Comparison of ENCODE assay signal across 8 cellular contexts in genomic region chr17:80992948-80993624, GRCh38. TPM values are rescaled to one million over a fixed set of nuclear protein-coding genes. Genes with fewer than 3 reads are reported as not detected.
DNase-seq lines count a peak whose midpoint lies in the region; ATAC-seq, FAIRE-seq and TF ChIP-seq lines count a peak whose summit lies in the region.

No MANE protein-coding gene starts in this region.

- WGBS in heart left ventricle, 4 donors, result 52 to 72% (median 56%) methylated on average over 16 to 18 of the region's 18 CpGs
- 58% methylated on average over 17 of the region's 18 CpGs for WGBS in HepG2 (ENCODE audit: low lambda C conversion rate)

- POLR2A ChIA-PET in HepG2 (lab: Yijun Ruan, JAX), result interaction anchor here (1.1 kb wide), 1 partner anchor 8 kb away, joined by 4 read pairs; no protein-coding TSS in a partner anchor

- BruUV-seq in HepG2 (replicated peaks; lab: Mats Ljungman, UMichigan), result TSS peak; percentile 88

- H3K9me3 ChIP-seq in heart left ventricle (no peaks in the 10 kb centered on the region), HepG2 (ENCODE audit: low read length) (no peaks in the 10 kb centered on the region)

- in situ Hi-C loops in HepG2 (cut with HindIII; ENCODE audit: extremely low pct_ligation_motif_present, low pct_unique_long_range_greater_than_20kb), result no loop called here
- in situ Hi-C loops in G401 (cut with HindIII; ENCODE audit: low sequenced_read_pairs), result no loop called here

- peaks cover 4 to 34% (median 32%) of the 10 kb centered on the region in 9 donors for H3K36me3 ChIP-seq in heart left ventricle
- H3K36me3 ChIP-seq in HepG2 (replicated peaks in 1 of 2; ENCODE audit: control insufficient read depth in 1 of 2, insufficient read depth in 2 of 2, low read length in 2 of 2), result peaks cover 24 to 32% of the 10 kb centered on the region in 2 experiments

- DNase-seq in heart left ventricle (peak in 1 of 5 donors; percentile 24), cardiac septum (ENCODE audit: low spot score) (no peak), HepG2 (ENCODE audit: low spot score) (no peak), type B pancreatic cell (ENCODE audit: extremely low spot score, unreplicated experiment) (no peak), G401 (ENCODE audit: low spot score) (no peak)
- DNase-seq in activated naive CD8-positive, alpha-beta T cell treated with anti-CD3 and anti-CD28 coated beads for 36 hours, result no peak
- DNase-seq in activated effector memory CD4-positive, alpha-beta T cell treated with Interleukin-2 at 50 U/mL for 16 hours, result no peak

- no peaks in the 10 kb centered on the region for H3K9me3 Mint-ChIP-seq in activated naive CD8-positive, alpha-beta T cell treated with anti-CD3 and anti-CD28 coated beads for 36 hours
- H3K9me3 Mint-ChIP-seq in type B pancreatic cell, result no peaks in the 10 kb centered on the region

- H3K79me2 ChIP-seq in HepG2 (ENCODE audit: insufficient read depth, low read length), result no peaks in the 10 kb centered on the region

- CTCF ChIA-PET in HepG2 (lab: Yijun Ruan, JAX; ENCODE audit: low intra/inter-chr PET ratio, low total read pairs), result interaction anchor here (1.4 kb wide), 1 partner anchor 109 kb away, joined by 5 read pairs; no protein-coding TSS in a partner anchor

- peaks cover 17% of the 10 kb centered on the region for H3K4me1 Mint-ChIP-seq in activated naive CD8-positive, alpha-beta T cell treated with anti-CD3 and anti-CD28 coated beads for 36 hours
- H3K4me1 Mint-ChIP-seq in type B pancreatic cell (ENCODE audit: unreplicated experiment), result no peaks in the 10 kb centered on the region

- H3K27ac Mint-ChIP-seq in activated naive CD8-positive, alpha-beta T cell treated with anti-CD3 and anti-CD28 coated beads for 36 hours, result no peak overlapping the region
- peak overlapping the region; percentile 64 for H3K27ac Mint-ChIP-seq in type B pancreatic cell

- no peak for TF ChIP-seq EP300 in HepG2 (IDR thresholded peaks at IDR 0.05; ENCODE audit: low read depth in 2 of 2, low read length in 2 of 2)
- TF ChIP-seq EP300 in HepG2 (CRISPR knock-in tag; IDR thresholded peaks at IDR 0.05; ENCODE audit: borderline replicate concordance), result no peak

- ATAC-seq in heart left ventricle, result no peak
- ATAC-seq in HepG2, result no peak
- no peak for ATAC-seq in GM21447 (IDR thresholded peaks at IDR 0.05; ENCODE audit: unreplicated experiment)

- no peaks in the 10 kb centered on the region for H3K36me3 Mint-ChIP-seq in activated naive CD8-positive, alpha-beta T cell treated with anti-CD3 and anti-CD28 coated beads for 36 hours
- no peaks in the 10 kb centered on the region for H3K36me3 Mint-ChIP-seq in type B pancreatic cell

- FAIRE-seq in HepG2 (lab: Jason Lieb, UNC), result no peak

- peak overlapping the region; percentile 71 for H3K4me3 Mint-ChIP-seq in activated naive CD8-positive, alpha-beta T cell treated with anti-CD3 and anti-CD28 coated beads for 36 hours
- peak overlapping the region; percentile 86 for H3K4me3 Mint-ChIP-seq in type B pancreatic cell

- no peaks in the 10 kb centered on the region for H4K20me1 ChIP-seq in HepG2 (ENCODE audit: insufficient read depth, low read length)

- TF ChIP-seq POLR2A in heart left ventricle (IDR thresholded peaks at IDR 0.05), result no peak
- TF ChIP-seq POLR2A in HepG2 (IDR thresholded peaks at IDR 0.05; ENCODE audit: insufficient read depth in 1 of 2, low read depth in 2 of 2, low read length in 2 of 2), result no peak

- H3K4me1 ChIP-seq in heart left ventricle (peaks cover 0 to 37% (median 27%) of the 10 kb centered on the region in 12 donors), HepG2 (ENCODE audit: insufficient read depth, low read length) (peaks cover 48% of the 10 kb centered on the region)

- H3K4me2 ChIP-seq in HepG2 (ENCODE audit: low read depth, low read length), result peak overlapping the region; percentile 94

- H3K27me3 Mint-ChIP-seq in activated naive CD8-positive, alpha-beta T cell treated with anti-CD3 and anti-CD28 coated beads for 36 hours, result no peaks in the 10 kb centered on the region
- peaks cover 9% of the 10 kb centered on the region for H3K27me3 Mint-ChIP-seq in type B pancreatic cell

- H3K27me3 ChIP-seq in heart left ventricle (peaks cover 0 to 7% (median 0%) of the 10 kb centered on the region in 9 donors), HepG2 (ENCODE audit: control insufficient read depth in 1 of 2, insufficient read depth in 2 of 2, low read length in 2 of 2) (peaks cover 1 to 15% of the 10 kb centered on the region in 2 experiments; a peak in 4 of 5 replicates)

- H3K27ac ChIP-seq in heart left ventricle (peak overlapping the region in 1 of 12 donors; percentile 86), HepG2 (ENCODE audit: extremely low read length, insufficient read depth, low read length) (no peak overlapping the region)

- no peak for TF ChIP-seq RAD21 in HepG2 (CRISPR knock-in tag; IDR thresholded peaks at IDR 0.05)

- H3K9ac ChIP-seq in HepG2 (ENCODE audit: insufficient read depth, low read depth, low read length), result peak overlapping the region; percentile 87

- intact Hi-C loops in heart left ventricle (cut with DNase I) (loop anchor here in 3 of 10 donors (5.0 kb wide), 3 partner anchors 39 to 249 kb away; no protein-coding TSS in a partner anchor), cardiac septum (cut with DNase I) (no loop called here), HepG2 (cut with micrococcal nuclease; ENCODE audit: unreplicated experiment) (loop anchor here (5.0 kb wide), 1 partner anchor 49 kb away; no protein-coding TSS in a partner anchor)

- peak overlapping the region in 9 of 12 donors; percentile 68 to 100 (median 95) for H3K4me3 ChIP-seq in heart left ventricle
- H3K4me3 ChIP-seq in HepG2 (replicated peaks in 1 of 3; ENCODE audit: insufficient read depth in 1 of 3, low read depth in 2 of 3, low read length in 3 of 3), result peak overlapping the region; percentile 87 to 95 (median 95)

- TF ChIP-seq CTCF in heart left ventricle (IDR thresholded peaks at IDR 0.05) (no peak), HepG2 (CRISPR knock-in tag; IDR thresholded peaks at IDR 0.05) (no peak), type B pancreatic cell (conservative IDR thresholded peaks at IDR 0.05) (no peak)

- no peak overlapping the region for H2AFZ ChIP-seq in HepG2 (ENCODE audit: low read length)

RNA-seq across cellular contexts. Expression of gene CHMP6, which starts 1.4 kb away (rescaled TPM):
- total RNA-seq in heart left ventricle, result 10 to 100 TPM; 17.9 to 25.9 (median 19.4) TPM
- polyA plus RNA-seq in heart left ventricle, result 10 to 100 TPM; 24.4 to 35.5 TPM
- 21.7 TPM for total RNA-seq in cardiac septum
- total RNA-seq in activated naive CD8-positive, alpha-beta T cell treated with anti-CD3 and anti-CD28 coated beads for 36 hours, result 10 to 100 TPM; 21.6 to 23.8 TPM
- total RNA-seq in HepG2 (2016; rRNA removed; fragmentation: Illumina TruSeq; extraction: Trizol), result 24.2 and 24.6 TPM in 2 replicates
- 5.9 and 6.6 TPM in 2 replicates for total RNA-seq in HepG2 (2016; cell fraction: cytosol; rRNA removed; fragmentation: Illumina TruSeq; extraction: Trizol; ENCODE audit: low read depth)
- 24.5 and 25.5 TPM in 2 replicates for total RNA-seq in HepG2 (2016; cell fraction: insoluble cytoplasmic fraction; rRNA removed; fragmentation: Illumina TruSeq; extraction: Trizol)
- total RNA-seq in HepG2 (2016; cell fraction: membrane; rRNA removed; fragmentation: Illumina TruSeq; extraction: Trizol), result 14.7 and 15.5 TPM in 2 replicates
- total RNA-seq in HepG2 (2016; cell fraction: nucleus; rRNA removed; fragmentation: Illumina TruSeq; extraction: Trizol), result 12.8 and 13.9 TPM in 2 replicates
- 11.1 and 17.7 TPM in 2 replicates for polyA plus RNA-seq in HepG2 (2011; rRNA removed)
- 14.2 and 21.6 TPM in 2 replicates for polyA plus RNA-seq in HepG2 (2011; cell fraction: cytosol; rRNA removed)
- 31.7 and 32.3 TPM in 2 replicates for polyA plus RNA-seq in HepG2 (2011; cell fraction: nucleus; rRNA removed)
- polyA plus RNA-seq in HepG2 (2012), result 10.1 and 14.6 TPM in 2 replicates
- polyA plus RNA-seq in HepG2 (2016; cell fraction: cytosol; fragmentation: Illumina TruSeq; extraction: Trizol; ENCODE audit: low read depth), result 8.4 and 9.7 TPM in 2 replicates
- 42.4 and 45.1 TPM in 2 replicates for polyA plus RNA-seq in HepG2 (2016; cell fraction: insoluble cytoplasmic fraction; fragmentation: Illumina TruSeq; extraction: Trizol; ENCODE audit: low read depth)
- polyA plus RNA-seq in HepG2 (2016; cell fraction: membrane; fragmentation: Illumina TruSeq; extraction: Trizol; ENCODE audit: low read depth), result 14.8 and 17.6 TPM in 2 replicates
- polyA plus RNA-seq in HepG2 (2016; cell fraction: nucleus; fragmentation: Illumina TruSeq; extraction: Trizol; ENCODE audit: insufficient read depth, low read depth), result 34.7 and 37.8 TPM in 2 replicates
- 6.7 and 18.8 TPM in 2 replicates for polyA minus RNA-seq in HepG2 (2011; rRNA and poly(A)+ RNA removed; ENCODE audit: low replicate concordance)
- 8.2 and 11.1 TPM in 2 replicates for polyA minus RNA-seq in HepG2 (2011; cell fraction: cytosol; rRNA and poly(A)+ RNA removed)
- 20.0 and 22.4 TPM in 2 replicates for polyA minus RNA-seq in HepG2 (2011; cell fraction: nucleus; rRNA and poly(A)+ RNA removed)
- 29.1 and 33.4 TPM in 2 replicates for total RNA-seq in type B pancreatic cell (ENCODE audit: low replicate concordance)
- total RNA-seq in G401 (2014; rRNA removed; shearing (Covaris generic)), result 51.8 and 65.5 TPM in 2 replicates

RNA-seq across cellular contexts. Expression of gene BAIAP2, which starts 41.9 kb away (rescaled TPM):
- total RNA-seq in heart left ventricle (10 to 100 TPM in 8 of 9 donors, 1 to 10 TPM in 1; 8.9 to 30.2 (median 18.8) TPM), cardiac septum (9.8 TPM), HepG2 (2016; rRNA removed; fragmentation: Illumina TruSeq; extraction: Trizol) (16.3 and 22.5 TPM in 2 replicates), type B pancreatic cell (ENCODE audit: low replicate concordance) (62.7 and 120 TPM in 2 replicates)
- polyA plus RNA-seq in heart left ventricle (10 to 100 TPM; 15.3 to 18.5 TPM), HepG2 (2011; rRNA removed) (24.0 and 29.8 TPM in 2 replicates)
- 10 to 100 TPM in 1 of 2 experiments, 1 to 10 TPM in 1; 7.7 to 10.0 TPM for total RNA-seq in activated naive CD8-positive, alpha-beta T cell treated with anti-CD3 and anti-CD28 coated beads for 36 hours
- 8.5 and 9.9 TPM in 2 replicates for total RNA-seq in HepG2 (2016; cell fraction: cytosol; rRNA removed; fragmentation: Illumina TruSeq; extraction: Trizol; ENCODE audit: low read depth)
- total RNA-seq in HepG2 (2016; cell fraction: insoluble cytoplasmic fraction; rRNA removed; fragmentation: Illumina TruSeq; extraction: Trizol), result 15.1 and 19.9 TPM in 2 replicates
- total RNA-seq in HepG2 (2016; cell fraction: membrane; rRNA removed; fragmentation: Illumina TruSeq; extraction: Trizol), result 11.6 and 11.8 TPM in 2 replicates
- total RNA-seq in HepG2 (2016; cell fraction: nucleus; rRNA removed; fragmentation: Illumina TruSeq; extraction: Trizol), result 15.9 and 21.1 TPM in 2 replicates
- polyA plus RNA-seq in HepG2 (2011; cell fraction: cytosol; rRNA removed), result 14.8 and 22.5 TPM in 2 replicates
- polyA plus RNA-seq in HepG2 (2011; cell fraction: nucleus; rRNA removed), result 101 and 122 TPM in 2 replicates
- polyA plus RNA-seq in HepG2 (2012), result 34.4 and 34.9 TPM in 2 replicates
- polyA plus RNA-seq in HepG2 (2016; cell fraction: cytosol; fragmentation: Illumina TruSeq; extraction: Trizol; ENCODE audit: low read depth), result 3.9 and 4.4 TPM in 2 replicates
- polyA plus RNA-seq in HepG2 (2016; cell fraction: insoluble cytoplasmic fraction; fragmentation: Illumina TruSeq; extraction: Trizol; ENCODE audit: low read depth), result 14.7 and 22.4 TPM in 2 replicates
- 6.8 and 8.2 TPM in 2 replicates for polyA plus RNA-seq in HepG2 (2016; cell fraction: membrane; fragmentation: Illumina TruSeq; extraction: Trizol; ENCODE audit: low read depth)
- polyA plus RNA-seq in HepG2 (2016; cell fraction: nucleus; fragmentation: Illumina TruSeq; extraction: Trizol; ENCODE audit: insufficient read depth, low read depth), result 38.9 and 40.0 TPM in 2 replicates
- polyA minus RNA-seq in HepG2 (2011; rRNA and poly(A)+ RNA removed; ENCODE audit: low replicate concordance), result 6.9 and 34.6 TPM in 2 replicates
- polyA minus RNA-seq in HepG2 (2011; cell fraction: cytosol; rRNA and poly(A)+ RNA removed), result 19.5 and 20.5 TPM in 2 replicates
- polyA minus RNA-seq in HepG2 (2011; cell fraction: nucleus; rRNA and poly(A)+ RNA removed), result 51.2 and 56.7 TPM in 2 replicates
- total RNA-seq in G401 (2014; rRNA removed; shearing (Covaris generic)), result 16.1 and 21.1 TPM in 2 replicates
